Comparison of ENCODE assay signal across 8 cellular contexts in genomic region chr20:34871966-34872603, GRCh38. TPM values are rescaled to one million over a fixed set of nuclear protein-coding genes. Genes with fewer than 3 reads are reported as not detected.
A peak's percentile ranks its signal among the peaks of the same experiment; 100 is the strongest.
DNase-seq lines count a peak whose midpoint lies in the region; ATAC-seq and TF ChIP-seq lines count a peak whose summit lies in the region.

No MANE protein-coding gene starts in this region.

- H3K27me3 Mint-ChIP-seq in Caco-2 (ENCODE audit: insufficient read depth, unreplicated experiment), result no peaks in the 10 kb centered on the region
- peaks cover 8% of the 10 kb centered on the region for H3K27me3 Mint-ChIP-seq in endothelial cell (ENCODE audit: unreplicated experiment)

- POLR2A ChIA-PET in Caco-2 (lab: Charles Lee), result interaction anchor here (1.0 kb wide), 1 partner anchor 84 kb away, joined by 11 read pairs; the partner anchor contains the start of genes GSS and MYH7B

- peak overlapping the region; percentile 94 for H3K4me2 ChIP-seq in osteoblast (ENCODE audit: insufficient read depth, low read length)

- TSS peak; percentile 24 for BruUV-seq in Caco-2 (replicated peaks; lab: Mats Ljungman, UMichigan)

- ATAC-seq in GM21360 (IDR thresholded peaks at IDR 0.05; ENCODE audit: unreplicated experiment) (no peak), GM18519 (IDR thresholded peaks at IDR 0.05; ENCODE audit: low FRiP score, unreplicated experiment) (no peak)

- CTCF ChIA-PET in Caco-2 (lab: Charles Lee), result interaction anchor here (0.6 to 7.1 kb wide), 11 partner anchors 15 to 440 kb away, joined by 3 to 331 read pairs (median 3); partner anchors contain the start of genes GSS and MYH7B

- H2AFZ ChIP-seq in osteoblast (ENCODE audit: low read length), result peak overlapping the region; percentile 98

- intact Hi-C loops in Caco-2 (cut with micrococcal nuclease; ENCODE audit: unreplicated experiment), result loop anchor here (5.0 kb wide), 1 partner anchor 130 kb away; no protein-coding TSS in a partner anchor

- H4K20me1 ChIP-seq in osteoblast (ENCODE audit: insufficient read depth, low read length), result peaks cover 3% of the 10 kb centered on the region

- TF ChIP-seq CTCF in Caco-2 (IDR thresholded peaks at IDR 0.05; ENCODE audit: insufficient read depth in 1 of 2, low read depth in 1 of 2, low read length in 1 of 2, severe bottlenecking in 1 of 2, unreplicated experiment in 1 of 2), result no peak
- no peak for TF ChIP-seq CTCF in endothelial cell (IDR thresholded peaks at IDR 0.05; ENCODE audit: unreplicated experiment)
- TF ChIP-seq CTCF in osteoblast (IDR thresholded peaks at IDR 0.05; ENCODE audit: extremely low read depth, low read depth, low read length), result no peak

- H3K4me3 ChIP-seq in Caco-2 (ENCODE audit: low read depth, low read length), result peak overlapping the region; percentile 80
- H3K4me3 ChIP-seq in osteoblast (ENCODE audit: insufficient read depth, low read length), result peak overlapping the region; percentile 80

- H3K9me3 ChIP-seq in Caco-2, result no peaks in the 10 kb centered on the region
- H3K9me3 ChIP-seq in osteoblast (ENCODE audit: low read depth, low read length), result no peaks in the 10 kb centered on the region

- H3K27ac ChIP-seq in osteoblast (ENCODE audit: low read depth, low read length), result peak overlapping the region; percentile 7

- peak overlapping the region; percentile 86 for H3K4me3 Mint-ChIP-seq in Caco-2 (ENCODE audit: unreplicated experiment)
- peak overlapping the region; percentile 89 for H3K4me3 Mint-ChIP-seq in endothelial cell (ENCODE audit: unreplicated experiment)

- no peaks in the 10 kb centered on the region for H3K9me3 Mint-ChIP-seq in Caco-2 (ENCODE audit: unreplicated experiment)
- no peaks in the 10 kb centered on the region for H3K9me3 Mint-ChIP-seq in endothelial cell (ENCODE audit: unreplicated experiment)

- H3K27ac Mint-ChIP-seq in Caco-2 (ENCODE audit: unreplicated experiment) (peak overlapping the region; percentile 5), endothelial cell (ENCODE audit: unreplicated experiment) (no peak overlapping the region)

- peaks cover 22% of the 10 kb centered on the region for H3K36me3 Mint-ChIP-seq in Caco-2 (ENCODE audit: insufficient read depth, unreplicated experiment)
- peaks cover 9% of the 10 kb centered on the region for H3K36me3 Mint-ChIP-seq in endothelial cell (ENCODE audit: low read depth, unreplicated experiment)

- DNase-seq in Caco-2 (no peak), NCI-H82 treated with DMSO at 0.1 percent for 48 hours (lab: John Stamatoyannopoulos, UW; ENCODE audit: unreplicated experiment) (peak; percentile 17), endothelial cell (ENCODE audit: low spot score) (no peak), osteoblast (ENCODE audit: insufficient read length, low spot score, missing footprints) (no peak), NOMO-1 (lab: John Stamatoyannopoulos, UW; ENCODE audit: unreplicated experiment in 2 of 2) (no peak)
- DNase-seq in stimulated activated CD4-positive, alpha-beta T cell treated with anti-CD3 and anti-CD28 coated beads, Interleukin-4, amount 100 ng/mL, for 24 hours, result no peak

- H3K36me3 ChIP-seq in Caco-2 (ENCODE audit: control insufficient read depth, insufficient read depth, low read length), result no peaks in the 10 kb centered on the region
- H3K36me3 ChIP-seq in osteoblast (ENCODE audit: insufficient read depth, low read length), result no peaks in the 10 kb centered on the region

- peaks cover 33% of the 10 kb centered on the region for H3K4me1 ChIP-seq in Caco-2
- peaks cover 27% of the 10 kb centered on the region for H3K4me1 ChIP-seq in osteoblast (ENCODE audit: insufficient read depth, low read length)

- H3K79me2 ChIP-seq in osteoblast (ENCODE audit: insufficient read depth, low read length), result peaks cover 4% of the 10 kb centered on the region

- H3K4me1 Mint-ChIP-seq in Caco-2 (ENCODE audit: low read depth, unreplicated experiment) (peaks cover 48% of the 10 kb centered on the region), endothelial cell (ENCODE audit: unreplicated experiment) (peaks cover 32% of the 10 kb centered on the region)

- no peaks in the 10 kb centered on the region for H3K27me3 ChIP-seq in Caco-2 (replicated peaks; ENCODE audit: control insufficient read depth, insufficient read depth, low read length)
- no peaks in the 10 kb centered on the region for H3K27me3 ChIP-seq in osteoblast (ENCODE audit: insufficient read depth, low read length)

RNA-seq across cellular contexts. Expression of gene GGT7, which starts 0.6 kb away (rescaled TPM):
- 42.0 and 46.2 TPM in 2 replicates for total RNA-seq in Caco-2 (2022)
- total RNA-seq in endothelial cell (ENCODE audit: unreplicated experiment), result 20.3 TPM
- 10.0 and 12.7 TPM in 2 replicates for total RNA-seq in osteoblast

RNA-seq across cellular contexts. Expression of gene ACSS2, which starts 4.3 kb away (rescaled TPM):
- 64.5 and 76.0 TPM in 2 replicates for total RNA-seq in Caco-2 (2022)
- total RNA-seq in endothelial cell (ENCODE audit: unreplicated experiment), result 53.2 TPM
- total RNA-seq in osteoblast, result 76.4 and 88.4 TPM in 2 replicates

RNA-seq across cellular contexts. Expression of gene NCOA6, which starts 46.6 kb away (rescaled TPM):
- total RNA-seq in Caco-2 (2022) (65.1 and 72.7 TPM in 2 replicates), endothelial cell (ENCODE audit: unreplicated experiment) (22.0 TPM), osteoblast (8.7 and 10.6 TPM in 2 replicates)
